In genomic region chr17:62627219-62627903, GRCh38 we compare ENCODE assay signal across 7 cellular contexts. TPM values are rescaled to one million over a fixed set of nuclear protein-coding genes. Genes with fewer than 3 reads are reported as not detected.
DNase-seq lines count a peak whose midpoint lies in the region; ATAC-seq and TF ChIP-seq lines count a peak whose summit lies in the region.

Gene MRC2 (plus strand): TSS chr17:62627670. CDS start chr17:62627803, 133 bp downstream.

- H3K4me1 Mint-ChIP-seq in activated T-helper 17 cell treated with anti-CD3 and anti-CD28 coated beads, Interleukin-2, amount 50 U/mL, for 72 hours = peaks cover 12% of the 10 kb centered on the region

- H3K27ac ChIP-seq in transverse colon = peak within 1 kb of the TSS; percentile 68 to 86 (median 82)

- H3K9me3 Mint-ChIP-seq in activated T-helper 17 cell treated with anti-CD3 and anti-CD28 coated beads, Interleukin-2, amount 50 U/mL, for 72 hours = no peaks in the 10 kb centered on the region

- DNase-seq in GM20000 (ENCODE audit: low spot score) = peak; percentile 77
- peak; percentile 72 for DNase-seq in NCI-H226
- no peak for DNase-seq in glomerular endothelial cell (ENCODE audit: extremely low read depth, low read depth, low spot score)
- peak; percentile 69 for DNase-seq in non-pigmented ciliary epithelial cell (ENCODE audit: low read depth)
- DNase-seq in transverse colon = peak; percentile 35
- no peak for DNase-seq in erythroblast (lab: John Stamatoyannopoulos, UW)

- peak within 1 kb of the TSS; percentile 76 for H3K27ac Mint-ChIP-seq in activated T-helper 17 cell treated with anti-CD3 and anti-CD28 coated beads, Interleukin-2, amount 50 U/mL, for 72 hours

- in situ Hi-C loops in transverse colon (cut with MboI; ENCODE audit: low pct_ligation_motif_present in 1 of 4, low pct_unique_long_range_greater_than_20kb in 1 of 4, low sequenced_read_pairs in 3 of 4) = no loop called here

- TF ChIP-seq EP300 in transverse colon (IDR thresholded peaks at IDR 0.05; ENCODE audit: low read depth) = no peak

- TF ChIP-seq CTCF in GM20000 (IDR thresholded peaks at IDR 0.05; ENCODE audit: extremely low read depth, missing control alignments) (no peak), transverse colon (IDR thresholded peaks at IDR 0.05) (no peak)

- WGBS in transverse colon (ENCODE audit: low coverage in 1 of 2), 2 donors = 1% methylated on average over 52 of the region's 68 CpGs; no CpG with 5 or more reads in 1 of the 2 donors

- peaks cover 38% of the 10 kb centered on the region for H3K27me3 ChIP-seq in transverse colon

- H3K27me3 Mint-ChIP-seq in activated T-helper 17 cell treated with anti-CD3 and anti-CD28 coated beads, Interleukin-2, amount 50 U/mL, for 72 hours = peaks cover 21% of the 10 kb centered on the region

- peaks cover 0 to 33% (median 13%) of the 10 kb centered on the region in 4 donors for H3K4me1 ChIP-seq in transverse colon

- H3K36me3 Mint-ChIP-seq in activated T-helper 17 cell treated with anti-CD3 and anti-CD28 coated beads, Interleukin-2, amount 50 U/mL, for 72 hours (ENCODE audit: low read depth) = peaks cover 12% of the 10 kb centered on the region

- peak; percentile 75 for ATAC-seq in activated T-helper 17 cell treated with anti-CD3 and anti-CD28 coated beads, Interleukin-2, amount 50 U/mL, for 72 hours (replicated peaks)

- peak within 1 kb of the TSS; percentile 17 to 55 (median 32) for H3K4me3 ChIP-seq in transverse colon

- no peaks in the 10 kb centered on the region for H3K36me3 ChIP-seq in transverse colon

- H3K4me3 Mint-ChIP-seq in activated T-helper 17 cell treated with anti-CD3 and anti-CD28 coated beads, Interleukin-2, amount 50 U/mL, for 72 hours = peak within 1 kb of the TSS; percentile 94

- no peaks in the 10 kb centered on the region for H3K9me3 ChIP-seq in transverse colon

- intact Hi-C loops in transverse colon (cut with DNase I; ENCODE audit: low total_unique reads) = no loop called here

- no peak for TF ChIP-seq POLR2A in transverse colon (IDR thresholded peaks at IDR 0.05)
- TF ChIP-seq POLR2A in erythroblast (IDR thresholded peaks at IDR 0.05; ENCODE audit: low read length) = no peak

RNA-seq across cellular contexts. Expression of gene MRC2, which starts in this region (rescaled TPM):
- 10 to 100 TPM; 21.0 to 22.2 TPM for total RNA-seq in activated T-helper 17 cell treated with anti-CD3 and anti-CD28 coated beads, Interleukin-2, amount 50 U/mL, for 72 hours
- total RNA-seq in glomerular endothelial cell (91.1 and 105 TPM in 2 replicates), transverse colon (10 to 100 TPM in 3 of 4 donors, 1 to 10 TPM in 1; 7.9 to 47.2 (median 14.5) TPM)

Comparison
In these comparisons a context has a peak if more than half of its experiments do, and no peak if none do; other contexts are left out.
1. DNase-seq: peak in GM20000 (single experiment), NCI-H226 (single experiment), non-pigmented ciliary epithelial cell (single experiment) and transverse colon (single experiment); none in glomerular endothelial cell (single experiment) and erythroblast (0 of 2).